Comparison of ENCODE assay signal across 25 cellular contexts in the genomic region with DNA sequence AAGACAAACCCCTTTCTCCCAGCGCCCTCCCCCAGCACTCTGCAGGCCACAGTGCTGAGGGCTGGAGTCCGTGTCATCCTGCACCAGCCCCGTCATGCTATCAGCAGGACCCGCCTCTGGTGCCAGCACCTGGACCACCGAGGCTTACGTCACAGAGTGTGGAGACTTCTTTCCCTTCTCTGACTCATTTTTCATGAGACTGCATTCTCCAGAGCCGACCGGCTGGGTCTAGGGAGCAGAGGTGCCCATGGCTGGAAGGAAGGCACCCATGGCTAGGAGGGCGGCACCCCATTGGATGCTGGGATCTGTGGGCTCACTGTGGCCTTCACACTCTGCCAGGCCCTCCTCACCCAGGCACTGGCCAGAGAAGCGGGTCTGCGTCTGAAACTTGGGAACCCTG. TPM values are rescaled to one million over a fixed set of nuclear protein-coding genes. Genes with fewer than 3 reads are reported as not detected.
DNase-seq lines count a peak whose midpoint lies in the region; TF ChIP-seq lines count a peak whose summit lies in the region.
"Had no signal": no experiment of that assay in that cellular context is flagged by ENCODE, and none has a peak within 500 bp of the region (broad histone marks: within the 10 kb centered on the region; RNA-seq: fewer than 3 reads in every experiment).

No MANE protein-coding gene starts in this region.

- H3K9me3 Mint-ChIP-seq in type B pancreatic cell (no peaks in the 10 kb centered on the region), immature natural killer cell (no peaks in the 10 kb centered on the region)
- H3K9me3 Mint-ChIP-seq: activated B cell treated with CpG ODN at 0.5 μM for 24 hours; activated CD4-positive, alpha-beta T cell treated with anti-CD3 and anti-CD28 coated beads, Interleukin-2, amount 10 ng/mL, durations not matched to agents 7 days and 5 days; activated naive CD8-positive, alpha-beta T cell treated with anti-CD3 and anti-CD28 coated beads, Interleukin-2, amount 50 U/mL, for 24 hours; activated T-cell treated with anti-CD3 and anti-CD28 coated beads, Interleukin-2, amount 50 U/mL, for 24 hours; dendritic cell treated with granulocyte-macrophage colony-stimulating factor and Interleukin-4, amounts not matched to agents 40 ng/mL and 50 ng/mL, for 4 days; natural killer cell had no signal

- H3K4me1 Mint-ChIP-seq in type B pancreatic cell (ENCODE audit: unreplicated experiment) (peaks cover 8% of the 10 kb centered on the region), immature natural killer cell (no peaks in the 10 kb centered on the region)
- H3K4me1 Mint-ChIP-seq: activated B cell treated with CpG ODN at 0.5 μM for 24 hours; activated CD4-positive, alpha-beta T cell treated with anti-CD3 and anti-CD28 coated beads, Interleukin-2, amount 10 ng/mL, durations not matched to agents 7 days and 5 days; activated naive CD8-positive, alpha-beta T cell treated with anti-CD3 and anti-CD28 coated beads, Interleukin-2, amount 50 U/mL, for 24 hours; natural killer cell had no signal

- DNase-seq in HT1080 (ENCODE audit: low read depth) (peak; percentile 32), amniotic epithelial cell (ENCODE audit: low read depth) (peak; percentile 46), mesenteric fat pad (ENCODE audit: low spot score) (peak; percentile 83), type B pancreatic cell (ENCODE audit: extremely low spot score, unreplicated experiment) (peak; percentile 65), immature natural killer cell (no peak), NCI-H2171 treated with DMSO at 0.1 percent for 48 hours (lab: John Stamatoyannopoulos, UW) (no peak)
- no peak for DNase-seq in activated CD8-positive, alpha-beta memory T cell treated with anti-CD3 and anti-CD28 coated beads, Interleukin-2, amount 50 U/mL, for 48 hours
- DNase-seq: activated B cell treated with CpG ODN at 0.5 μM for 24 hours; activated CD4-positive, alpha-beta T cell treated with anti-CD3 and anti-CD28 coated beads, Interleukin-2, amount 10 ng/mL, durations not matched to agents 7 days and 5 days; activated gamma-delta T cell treated with Interleukin-2 at 50 U/mL for 16 hours; activated naive CD8-positive, alpha-beta T cell treated with anti-CD3 and anti-CD28 coated beads, Interleukin-2, amount 50 U/mL, for 24 hours; activated T-cell treated with anti-CD3 and anti-CD28 coated beads, Interleukin-2, amount 50 U/mL, for 24 hours; central memory CD4-positive, alpha-beta T cell; erythroblast; kidney; natural killer cell; NCI-H1092; NCI-H187; NCI-H510A treated with DMSO at 0.1 percent for 48 hours; RPMI8226; stimulated activated CD4-positive, alpha-beta T cell treated with anti-CD3 and anti-CD28 coated beads, Interleukin-2, amount 100 ng/mL, for 48 hours; stomach; T-helper 1 cell had no signal

- H3K36me3 Mint-ChIP-seq in type B pancreatic cell (peaks cover 3% of the 10 kb centered on the region), immature natural killer cell (no peaks in the 10 kb centered on the region)
- H3K36me3 Mint-ChIP-seq: natural killer cell had no signal

- H3K27ac Mint-ChIP-seq in type B pancreatic cell = no peak overlapping the region
- no peak overlapping the region for H3K27ac Mint-ChIP-seq in immature natural killer cell
- H3K27ac Mint-ChIP-seq: activated B cell treated with CpG ODN at 0.5 μM for 24 hours; activated CD4-positive, alpha-beta T cell treated with anti-CD3 and anti-CD28 coated beads, Interleukin-2, amount 10 ng/mL, durations not matched to agents 7 days and 5 days; activated naive CD8-positive, alpha-beta T cell treated with anti-CD3 and anti-CD28 coated beads, Interleukin-2, amount 50 U/mL, for 24 hours; activated T-cell treated with anti-CD3 and anti-CD28 coated beads, Interleukin-2, amount 50 U/mL, for 24 hours; dendritic cell treated with granulocyte-macrophage colony-stimulating factor and Interleukin-4, amounts not matched to agents 40 ng/mL and 50 ng/mL, for 4 days; natural killer cell had no signal

- no peak for TF ChIP-seq CTCF in type B pancreatic cell (conservative IDR thresholded peaks at IDR 0.05)

- no peak overlapping the region for H3K4me3 Mint-ChIP-seq in type B pancreatic cell
- no peak overlapping the region for H3K4me3 Mint-ChIP-seq in immature natural killer cell
- H3K4me3 Mint-ChIP-seq: activated B cell treated with CpG ODN at 0.5 μM for 24 hours; activated CD4-positive, alpha-beta T cell treated with anti-CD3 and anti-CD28 coated beads, Interleukin-2, amount 10 ng/mL, durations not matched to agents 7 days and 5 days; activated naive CD8-positive, alpha-beta T cell treated with anti-CD3 and anti-CD28 coated beads, Interleukin-2, amount 50 U/mL, for 24 hours; activated T-cell treated with anti-CD3 and anti-CD28 coated beads, Interleukin-2, amount 50 U/mL, for 24 hours; dendritic cell treated with granulocyte-macrophage colony-stimulating factor and Interleukin-4, amounts not matched to agents 40 ng/mL and 50 ng/mL, for 4 days; natural killer cell had no signal

- H3K27me3 Mint-ChIP-seq in type B pancreatic cell (peaks cover 24% of the 10 kb centered on the region), immature natural killer cell (ENCODE audit: low read depth in 3 of 3) (peaks cover 0 to 8% (median 3%) of the 10 kb centered on the region in 3 donors)

RNA-seq across cellular contexts. Expression of gene CFAP46, which starts 53.3 kb away (rescaled TPM):
- total RNA-seq in HT1080 (2014; rRNA removed; shearing (Covaris generic)) = 0.35 and 0.53 TPM in 2 replicates
- 0.09 and 0.55 TPM in 2 replicates for polyA plus RNA-seq in HT1080 (2015; cell fraction: cytosol; rRNA removed)
- 0.08 and 0.54 TPM in 2 replicates for polyA plus RNA-seq in HT1080 (2015; cell fraction: nucleus; rRNA removed)
- not detected for total RNA-seq in mesenteric fat pad
- 2.9 and 10.9 TPM in 2 replicates for total RNA-seq in type B pancreatic cell (ENCODE audit: low replicate concordance)
- not detected for polyA plus RNA-seq in immature natural killer cell
- total RNA-seq: activated CD4-positive, alpha-beta T cell treated with anti-CD3 and anti-CD28 coated beads, Interleukin-2, amount 10 ng/mL, durations not matched to agents 7 days and 5 days; Caco-2 had no signal

Comparison
In these comparisons a context has a peak if more than half of its experiments do, and no peak if none do; other contexts are left out.
1. DNase-seq: peak in HT1080 (single experiment), amniotic epithelial cell (single experiment), mesenteric fat pad (single experiment) and type B pancreatic cell (single experiment); none in immature natural killer cell (0 of 3), activated CD8-positive, alpha-beta memory T cell treated with anti-CD3 and anti-CD28 coated beads, Interleukin-2, amount 50 U/mL, for 48 hours (single experiment) and NCI-H2171 treated with DMSO at 0.1 percent for 48 hours (single experiment).